In the genomic region with DNA sequence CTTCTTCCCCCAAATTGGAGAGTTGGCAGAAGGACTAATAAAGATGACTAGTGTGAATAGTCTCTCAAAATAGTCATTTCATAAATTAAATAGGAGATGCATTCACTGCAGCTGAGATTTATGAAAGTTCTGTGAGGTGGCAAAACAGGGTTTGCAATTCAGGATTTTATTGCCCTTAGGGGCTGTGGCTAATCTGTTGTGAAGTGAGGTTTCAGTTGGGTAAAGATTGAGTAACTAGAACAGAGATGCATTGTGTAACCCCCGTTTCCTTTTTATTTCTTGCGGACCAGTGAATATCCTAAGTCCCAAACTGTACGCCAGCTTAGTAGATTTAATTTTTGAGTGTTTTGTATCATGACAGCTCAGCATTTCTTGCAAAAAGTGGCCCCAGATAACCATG, we compare ENCODE assay signal across 18 cellular contexts. TPM values are rescaled to one million over a fixed set of nuclear protein-coding genes. Genes with fewer than 3 reads are reported as not detected.
DNase-seq lines count a peak whose midpoint lies in the region; ATAC-seq, FAIRE-seq and TF ChIP-seq lines count a peak whose summit lies in the region.
"Had no signal": no experiment of that assay in that cellular context is flagged by ENCODE, and none has a peak within 500 bp of the region (broad histone marks: within the 10 kb centered on the region; RNA-seq: fewer than 3 reads in every experiment).

No MANE protein-coding gene starts in this region.

- H3K4me3 ChIP-seq in epithelial cell of esophagus (ENCODE audit: low read length) (no peak overlapping the region), endodermal cell (ENCODE audit: low read length) (no peak overlapping the region)
- H3K4me3 ChIP-seq: GM12878, ovary, SJSA1 had no signal

- no peaks in the 10 kb centered on the region for H3K9me3 Mint-ChIP-seq in nephron progenitor cell
- H3K9me3 Mint-ChIP-seq in activated naive CD4-positive, alpha-beta T cell treated with anti-CD3 and anti-CD28 coated beads, Interleukin-2, amount 10 ng/mL, durations not matched to agents 7 days and 5 days, result no peaks in the 10 kb centered on the region
- H3K9me3 Mint-ChIP-seq in endodermal cell, result no peaks in the 10 kb centered on the region
- H3K9me3 Mint-ChIP-seq: activated B cell treated with CpG ODN at 0.5 μM for 24 hours; activated T-cell treated with anti-CD3 and anti-CD28 coated beads, Interleukin-2, amount 50 U/mL, for 72 hours had no signal

- H3K4me3 Mint-ChIP-seq in nephron progenitor cell (no peak overlapping the region), endodermal cell (no peak overlapping the region)
- no peak overlapping the region for H3K4me3 Mint-ChIP-seq in activated naive CD4-positive, alpha-beta T cell treated with anti-CD3 and anti-CD28 coated beads, Interleukin-2, amount 10 ng/mL, durations not matched to agents 7 days and 5 days
- H3K4me3 Mint-ChIP-seq: activated B cell treated with CpG ODN at 0.5 μM for 24 hours; activated T-cell treated with anti-CD3 and anti-CD28 coated beads, Interleukin-2, amount 50 U/mL, for 72 hours had no signal

- DNase-seq in CD1c-positive myeloid dendritic cell (ENCODE audit: extremely low spot score) (peak; percentile 78), RWPE1 (ENCODE audit: low spot score) (peak; percentile 20), epithelial cell of esophagus (ENCODE audit: low read depth) (peak; percentile 93), nephron progenitor cell (no peak), endodermal cell (no peak), urothelium cell line (ENCODE audit: low spot score) (no peak)
- DNase-seq in activated naive CD4-positive, alpha-beta T cell treated with anti-CD3 and anti-CD28 coated beads, Interleukin-2, amount 10 ng/mL, durations not matched to agents 7 days and 5 days, result no peak
- DNase-seq: activated B cell treated with CpG ODN at 0.5 μM for 24 hours; activated T-cell treated with anti-CD3 and anti-CD28 coated beads, Interleukin-2, amount 50 U/mL, for 72 hours; DMS79 treated with DMSO at 0.1 percent for 48 hours; mesenchymal stem cell; NCI-H146; NCI-H526 treated with DMSO at 0.1 percent for 48 hours; ovary had no signal

- no peak for TF ChIP-seq CTCF in RWPE1 (conservative IDR thresholded peaks at IDR 0.05; ENCODE audit: low read depth)
- TF ChIP-seq CTCF in epithelial cell of esophagus (IDR thresholded peaks at IDR 0.05; ENCODE audit: insufficient read depth, low read depth, low read length, missing control alignments), result no peak
- TF ChIP-seq CTCF in nephron progenitor cell (IDR thresholded peaks at IDR 0.05), result no peak
- no peak for TF ChIP-seq CTCF in endodermal cell (conservative IDR thresholded peaks at IDR 0.05)

- no peak for ATAC-seq in HG03108 (IDR thresholded peaks at IDR 0.05; ENCODE audit: unreplicated experiment)
- ATAC-seq: activated T-cell treated with anti-CD3 and anti-CD28 coated beads, Interleukin-2, amount 50 U/mL, for 72 hours; GM12878 had no signal

- no peaks in the 10 kb centered on the region for H3K36me3 ChIP-seq in endodermal cell (ENCODE audit: control insufficient read depth, insufficient read depth, low read length)
- H3K36me3 ChIP-seq: ovary, SJSA1 had no signal

- 91 to 100% methylated on average over 3 of the region's 3 CpGs for WGBS in endodermal cell (ENCODE audit: insufficient coverage in 1 of 2, insufficient read length in 1 of 2), 2 experiments

- H3K36me3 Mint-ChIP-seq in nephron progenitor cell (ENCODE audit: low read depth), result peaks cover 6% of the 10 kb centered on the region
- no peaks in the 10 kb centered on the region for H3K36me3 Mint-ChIP-seq in activated naive CD4-positive, alpha-beta T cell treated with anti-CD3 and anti-CD28 coated beads, Interleukin-2, amount 10 ng/mL, durations not matched to agents 7 days and 5 days
- H3K36me3 Mint-ChIP-seq in endodermal cell (ENCODE audit: low read depth), result no peaks in the 10 kb centered on the region

- no peak for FAIRE-seq in urothelium cell line (lab: Jason Lieb, UNC)
- FAIRE-seq: endometrium, GM12878 had no signal

- CTCF ChIA-PET in RWPE1 (lab: Yijun Ruan, JAX), result no interaction called here
- CTCF ChIA-PET in activated naive CD4-positive, alpha-beta T cell treated with anti-CD3 and anti-CD28 coated beads, Interleukin-2, amount 10 ng/mL, durations not matched to agents 7 days and 5 days (lab: Charles Lee), result interaction anchor here (8.4 kb wide), 1 partner anchor 95 kb away, joined by 105 read pairs; no protein-coding TSS in a partner anchor

- H3K27ac ChIP-seq in RWPE1 (no peak overlapping the region), endodermal cell (ENCODE audit: low read depth, low read length) (no peak overlapping the region)
- H3K27ac ChIP-seq: ovary, SJSA1 had no signal

- H3K9me3 ChIP-seq in endodermal cell (ENCODE audit: control insufficient read depth, low read length), result no peaks in the 10 kb centered on the region
- H3K9me3 ChIP-seq: ovary, SJSA1 had no signal

- no peaks in the 10 kb centered on the region for H3K4me1 ChIP-seq in endodermal cell (ENCODE audit: control insufficient read depth, insufficient read depth, low read length)
- H3K4me1 ChIP-seq: SJSA1 had no signal

- H3K27ac Mint-ChIP-seq in nephron progenitor cell (peak overlapping the region; percentile 8), endodermal cell (no peak overlapping the region)
- H3K27ac Mint-ChIP-seq in activated naive CD4-positive, alpha-beta T cell treated with anti-CD3 and anti-CD28 coated beads, Interleukin-2, amount 10 ng/mL, durations not matched to agents 7 days and 5 days, result no peak overlapping the region
- H3K27ac Mint-ChIP-seq: activated B cell treated with CpG ODN at 0.5 μM for 24 hours; activated T-cell treated with anti-CD3 and anti-CD28 coated beads, Interleukin-2, amount 50 U/mL, for 72 hours had no signal

- POLR2A ChIA-PET in RWPE1 (lab: Yijun Ruan, JAX; ENCODE audit: low non-redundant PET), result no interaction called here

- H3K4me1 Mint-ChIP-seq in nephron progenitor cell (peaks cover 16% of the 10 kb centered on the region), endodermal cell (no peaks in the 10 kb centered on the region)
- no peaks in the 10 kb centered on the region for H3K4me1 Mint-ChIP-seq in activated naive CD4-positive, alpha-beta T cell treated with anti-CD3 and anti-CD28 coated beads, Interleukin-2, amount 10 ng/mL, durations not matched to agents 7 days and 5 days

- H3K27me3 ChIP-seq in endodermal cell (ENCODE audit: control insufficient read depth, insufficient read depth, low read length, poor library complexity, severe bottlenecking), result no peaks in the 10 kb centered on the region
- H3K27me3 ChIP-seq: ovary, SJSA1 had no signal

- H3K27me3 Mint-ChIP-seq in nephron progenitor cell (ENCODE audit: low read depth, poor library complexity) (peaks cover 7% of the 10 kb centered on the region), endodermal cell (ENCODE audit: insufficient read depth) (peaks cover 5% of the 10 kb centered on the region)
- H3K27me3 Mint-ChIP-seq in activated naive CD4-positive, alpha-beta T cell treated with anti-CD3 and anti-CD28 coated beads, Interleukin-2, amount 10 ng/mL, durations not matched to agents 7 days and 5 days, result peaks cover 28% of the 10 kb centered on the region
- H3K27me3 Mint-ChIP-seq: activated B cell treated with CpG ODN at 0.5 μM for 24 hours had no signal

- no peak overlapping the region for H3K9ac ChIP-seq in endodermal cell (ENCODE audit: extremely low read depth, low read length, poor library complexity, severe bottlenecking)

RNA-seq across cellular contexts. Expression of gene SCRG1, which starts 16.2 kb away (rescaled TPM):
- not detected for total RNA-seq in endodermal cell
- 6.9 TPM for polyA plus RNA-seq in endodermal cell (2013, experiment 1 of 2)
- 6.2 TPM for polyA plus RNA-seq in endodermal cell (2013, experiment 2 of 2)
- total RNA-seq: activated B cell treated with CpG ODN at 0.5 μM for 24 hours; activated T-cell treated with anti-CD3 and anti-CD28 coated beads, Interleukin-2, amount 50 U/mL, for 72 hours; GM12878; SJSA1 had no signal

RNA-seq across cellular contexts. Expression of gene SAP30, which starts 44.3 kb away (rescaled TPM):
- 10 to 100 TPM in 1 of 2 donors, 1 to 10 TPM in 1; 8.7 to 10.8 TPM for total RNA-seq in endodermal cell
- polyA plus RNA-seq in endodermal cell (2013, experiment 1 of 2), result 39.1 TPM
- polyA plus RNA-seq in endodermal cell (2013, experiment 2 of 2), result 38.3 TPM

Comparison
In these comparisons a context has a peak if more than half of its experiments do, and no peak if none do; other contexts are left out.
1. DNase-seq: peak in CD1c-positive myeloid dendritic cell (single experiment), RWPE1 (single experiment) and epithelial cell of esophagus (single experiment); none in nephron progenitor cell (single experiment), activated naive CD4-positive, alpha-beta T cell treated with anti-CD3 and anti-CD28 coated beads, Interleukin-2, amount 10 ng/mL, durations not matched to agents 7 days and 5 days (single experiment), endodermal cell (single experiment) and urothelium cell line (single experiment).